In genomic region chr7:148921806-148922205, GRCh38 we compare ENCODE assay signal across 28 cellular contexts. TPM values are rescaled to one million over a fixed set of nuclear protein-coding genes. Genes with fewer than 3 reads are reported as not detected.
A peak's percentile ranks its signal among the peaks of the same experiment; 100 is the strongest.
DNase-seq lines count a peak whose midpoint lies in the region; ATAC-seq, FAIRE-seq and TF ChIP-seq lines count a peak whose summit lies in the region.
"Had no signal": no experiment of that assay in that cellular context is flagged by ENCODE, and none has a peak within 500 bp of the region (broad histone marks: within the 10 kb centered on the region; RNA-seq: fewer than 3 reads in every experiment).

No MANE protein-coding gene starts in this region.

- no peak overlapping the region for H3K18ac ChIP-seq in mesenchymal stem cell (ENCODE audit: low read depth in 1 of 2, low read length in 2 of 2)

- intact Hi-C loops in activated CD4-positive, alpha-beta T cell treated with anti-CD3 and anti-CD28 coated beads, Interleukin-2, amount 10 ng/mL, durations not matched to agents 24 days and 14 days (cut with micrococcal nuclease): no loop called here

- H3K4me1 Mint-ChIP-seq in activated CD4-positive, alpha-beta T cell treated with anti-CD3 and anti-CD28 coated beads, Interleukin-2, amount 10 ng/mL, durations not matched to agents 24 days and 14 days: peaks cover 38% of the 10 kb centered on the region
- peaks cover 39% of the 10 kb centered on the region for H3K4me1 Mint-ChIP-seq in activated CD8-positive, alpha-beta T cell treated with anti-CD3 and anti-CD28 coated beads, Interleukin-2, amount 10 ng/mL, durations not matched to agents 7 days and 5 days (ENCODE audit: low read depth)
- H3K4me1 Mint-ChIP-seq in glutamatergic neuron (ENCODE audit: low read depth, unreplicated experiment): peaks cover 36% of the 10 kb centered on the region

- CTCF ChIA-PET in activated CD8-positive, alpha-beta T cell treated with anti-CD3 and anti-CD28 coated beads, Interleukin-2, amount 10 ng/mL, durations not matched to agents 7 days and 5 days (lab: Charles Lee): no interaction called here

- no peak overlapping the region for H3K23ac ChIP-seq in mesenchymal stem cell (ENCODE audit: low read length in 2 of 2)

- H3K4me1 ChIP-seq in small intestine (ENCODE audit: control insufficient read depth in 2 of 2, insufficient read depth in 1 of 2, low read depth in 1 of 2, low read length in 1 of 2) (no peaks in the 10 kb centered on the region), mesenchymal stem cell (ENCODE audit: control insufficient read depth, insufficient read depth, low read depth, low read length) (no peaks in the 10 kb centered on the region)
- H3K4me1 ChIP-seq: gastrocnemius medialis, uterus had no signal

- no peak overlapping the region for H2BK5ac ChIP-seq in mesenchymal stem cell (ENCODE audit: low read depth, low read length, poor library complexity, severe bottlenecking)

- H3K4me3 ChIP-seq in small intestine (ENCODE audit: low read depth in 1 of 2, low read length in 2 of 2) (no peak overlapping the region), mesenchymal stem cell (ENCODE audit: insufficient read depth in 1 of 2, low read depth in 1 of 2, low read length in 2 of 2) (no peak overlapping the region)
- H3K4me3 ChIP-seq: gastrocnemius medialis, hepatocyte, uterus had no signal

- H3K27ac Mint-ChIP-seq in activated CD4-positive, alpha-beta T cell treated with anti-CD3 and anti-CD28 coated beads, Interleukin-2, amount 10 ng/mL, durations not matched to agents 24 days and 14 days: peak overlapping the region; percentile 3
- peak overlapping the region; percentile 53 for H3K27ac Mint-ChIP-seq in activated CD8-positive, alpha-beta T cell treated with anti-CD3 and anti-CD28 coated beads, Interleukin-2, amount 10 ng/mL, durations not matched to agents 7 days and 5 days
- H3K27ac Mint-ChIP-seq in glutamatergic neuron (ENCODE audit: unreplicated experiment): peak overlapping the region; percentile 29
- H3K27ac Mint-ChIP-seq: activated T-helper 17 cell treated with anti-CD3 and anti-CD28 coated beads, Interleukin-2, amount 50 U/mL, for 72 hours; stimulated activated naive B cell treated with anti-CD40 and anti-IgM and Interleukin-4, amounts not matched to agents 10 μg/mL and 1 μg/mL and 100 μg/mL, for 72 hours; WTC11 had no signal

- WGBS in small intestine, 3 donors: 9 to 73% (median 45%) methylated on average over 6 of the region's 6 CpGs
- 95% methylated on average over 6 of the region's 6 CpGs for WGBS in mesenchymal stem cell

- no peak overlapping the region for H3K9ac ChIP-seq in mesenchymal stem cell (ENCODE audit: low read length)
- H3K9ac ChIP-seq: SK-N-SH had no signal

- H2BK120ac ChIP-seq in mesenchymal stem cell (ENCODE audit: low read depth, low read length): no peak overlapping the region

- H3K79me1 ChIP-seq in mesenchymal stem cell (replicated peaks; ENCODE audit: low read length, poor library complexity, severe bottlenecking): no peaks in the 10 kb centered on the region

- no peak for DNase-seq in activated CD4-positive, alpha-beta T cell treated with anti-CD3 and anti-CD28 coated beads, Interleukin-2, amount 10 ng/mL, durations not matched to agents 24 days and 14 days
- DNase-seq in activated CD4-positive, alpha-beta T cell treated with anti-CD3 and anti-CD28 coated beads for 4 hours: no peak
- DNase-seq in activated CD8-positive, alpha-beta T cell treated with anti-CD3 and anti-CD28 coated beads, Interleukin-2, amount 10 ng/mL, durations not matched to agents 7 days and 5 days: no peak
- DNase-seq in glutamatergic neuron: no peak
- DNase-seq in small intestine: peak; percentile 69
- no peak for DNase-seq in DMS114 treated with DMSO at 0.1 percent for 48 hours (lab: John Stamatoyannopoulos, UW; ENCODE audit: unreplicated experiment)
- no peak for DNase-seq in mesenchymal stem cell
- DNase-seq: activated CD4-positive, alpha-beta T cell treated with anti-CD3 and anti-CD28 coated beads, Interleukin-2, amount 50 U/mL, for 4 hours; activated naive CD8-positive, alpha-beta T cell treated with anti-CD3 and anti-CD28 coated beads, Interleukin-2, amount 10 ng/mL, durations not matched to agents 7 days and 5 days; Calu3; cerebellar nuclear complex; gastrocnemius medialis; KBM-7; kidney glomerular epithelial cell; NCI-H1105; NCI-H1930; NCI-H524 treated with DMSO at 0.1 percent for 48 hours; nephron progenitor cell; NK-92 treated with Interleukin-12 subunit alpha and Interleukin-12 subunit beta, amount 100 ng/mL, for 24 hours; SK-N-SH; stimulated activated naive B cell treated with anti-CD40 and anti-IgM and Interleukin-4, amounts not matched to agents 10 μg/mL and 1 μg/mL and 100 μg/mL, for 72 hours; uterus had no signal

- no peaks in the 10 kb centered on the region for H3K27me3 ChIP-seq in small intestine (ENCODE audit: control insufficient read depth in 2 of 2, insufficient read depth in 2 of 2, low read length in 2 of 2)
- H3K27me3 ChIP-seq in mesenchymal stem cell (ENCODE audit: control insufficient read depth in 1 of 2, insufficient read depth in 1 of 2, low read length in 2 of 2): no peaks in the 10 kb centered on the region
- H3K27me3 ChIP-seq: gastrocnemius medialis, hepatocyte, uterus had no signal

- POLR2A ChIA-PET in activated CD8-positive, alpha-beta T cell treated with anti-CD3 and anti-CD28 coated beads, Interleukin-2, amount 10 ng/mL, durations not matched to agents 7 days and 5 days (lab: Charles Lee): no interaction called here

- no peak overlapping the region for H3K14ac ChIP-seq in mesenchymal stem cell (ENCODE audit: low read length in 2 of 2)

- no peaks in the 10 kb centered on the region for H3K9me3 ChIP-seq in small intestine (ENCODE audit: control insufficient read depth, low read depth)
- no peaks in the 10 kb centered on the region for H3K9me3 ChIP-seq in mesenchymal stem cell (ENCODE audit: control insufficient read depth, low read length)
- H3K9me3 ChIP-seq: gastrocnemius medialis, SK-N-SH, uterus had no signal

- H3K4ac ChIP-seq in mesenchymal stem cell (ENCODE audit: low read depth in 1 of 2, low read length in 2 of 2): no peak overlapping the region

- H3K36me3 Mint-ChIP-seq in activated CD4-positive, alpha-beta T cell treated with anti-CD3 and anti-CD28 coated beads, Interleukin-2, amount 10 ng/mL, durations not matched to agents 24 days and 14 days (ENCODE audit: low read depth): peaks cover 7% of the 10 kb centered on the region
- H3K36me3 Mint-ChIP-seq in activated CD8-positive, alpha-beta T cell treated with anti-CD3 and anti-CD28 coated beads, Interleukin-2, amount 10 ng/mL, durations not matched to agents 7 days and 5 days (ENCODE audit: low read depth): peaks cover 2% of the 10 kb centered on the region
- peaks cover 2% of the 10 kb centered on the region for H3K36me3 Mint-ChIP-seq in glutamatergic neuron (ENCODE audit: unreplicated experiment)
- H3K36me3 Mint-ChIP-seq: WTC11 had no signal

- no peak overlapping the region for H3K4me3 Mint-ChIP-seq in activated CD4-positive, alpha-beta T cell treated with anti-CD3 and anti-CD28 coated beads, Interleukin-2, amount 10 ng/mL, durations not matched to agents 24 days and 14 days
- no peak overlapping the region for H3K4me3 Mint-ChIP-seq in activated CD8-positive, alpha-beta T cell treated with anti-CD3 and anti-CD28 coated beads, Interleukin-2, amount 10 ng/mL, durations not matched to agents 7 days and 5 days
- no peak overlapping the region for H3K4me3 Mint-ChIP-seq in glutamatergic neuron (ENCODE audit: unreplicated experiment)
- H3K4me3 Mint-ChIP-seq: activated T-helper 17 cell treated with anti-CD3 and anti-CD28 coated beads, Interleukin-2, amount 50 U/mL, for 72 hours; nephron progenitor cell; stimulated activated naive B cell treated with anti-CD40 and anti-IgM and Interleukin-4, amounts not matched to agents 10 μg/mL and 1 μg/mL and 100 μg/mL, for 72 hours; WTC11 had no signal

- H4K91ac ChIP-seq in mesenchymal stem cell (ENCODE audit: low read length): no peak overlapping the region

- no peaks in the 10 kb centered on the region for H3K9me3 Mint-ChIP-seq in activated CD4-positive, alpha-beta T cell treated with anti-CD3 and anti-CD28 coated beads, Interleukin-2, amount 10 ng/mL, durations not matched to agents 24 days and 14 days
- no peaks in the 10 kb centered on the region for H3K9me3 Mint-ChIP-seq in activated CD8-positive, alpha-beta T cell treated with anti-CD3 and anti-CD28 coated beads, Interleukin-2, amount 10 ng/mL, durations not matched to agents 7 days and 5 days (ENCODE audit: insufficient read depth)
- peaks cover 2% of the 10 kb centered on the region for H3K9me3 Mint-ChIP-seq in glutamatergic neuron (ENCODE audit: unreplicated experiment)
- H3K9me3 Mint-ChIP-seq: activated naive CD8-positive, alpha-beta T cell treated with anti-CD3 and anti-CD28 coated beads, Interleukin-2, amount 10 ng/mL, durations not matched to agents 7 days and 5 days; activated T-helper 17 cell treated with anti-CD3 and anti-CD28 coated beads, Interleukin-2, amount 50 U/mL, for 72 hours; stimulated activated naive B cell treated with anti-CD40 and anti-IgM and Interleukin-4, amounts not matched to agents 10 μg/mL and 1 μg/mL and 100 μg/mL, for 72 hours had no signal

- H2BK15ac ChIP-seq in mesenchymal stem cell (ENCODE audit: low read depth, poor library complexity, severe bottlenecking): no peak overlapping the region

- no peak for FAIRE-seq in small intestine (lab: Jason Lieb, UNC)
- FAIRE-seq: A204.1, H1 had no signal

- no peak overlapping the region for H4K8ac ChIP-seq in mesenchymal stem cell (ENCODE audit: low read length)

- H3K4me2 ChIP-seq in mesenchymal stem cell (ENCODE audit: low read length, poor library complexity, severe bottlenecking): no peak overlapping the region
- H3K4me2 ChIP-seq: hepatocyte, SK-N-SH had no signal

- no peak overlapping the region for H2AK5ac ChIP-seq in mesenchymal stem cell (ENCODE audit: low read length, severe bottlenecking)

- H3K36me3 ChIP-seq in small intestine (ENCODE audit: control insufficient read depth in 2 of 2, insufficient read depth in 2 of 2, low read length in 2 of 2): no peaks in the 10 kb centered on the region
- H3K36me3 ChIP-seq in mesenchymal stem cell (ENCODE audit: control insufficient read depth in 1 of 2, insufficient read depth in 2 of 2, low read depth in 1 of 2, low read length in 2 of 2): no peaks in the 10 kb centered on the region
- H3K36me3 ChIP-seq: gastrocnemius medialis, uterus had no signal

- H2BK12ac ChIP-seq in mesenchymal stem cell (ENCODE audit: low read length in 2 of 2): no peak overlapping the region

- TF ChIP-seq CTCF in glutamatergic neuron (IDR thresholded peaks at IDR 0.05; ENCODE audit: partially characterized antibody, unreplicated experiment): no peak

- ATAC-seq in activated CD8-positive, alpha-beta T cell treated with anti-CD3 and anti-CD28 coated beads, Interleukin-2, amount 10 ng/mL, durations not matched to agents 7 days and 5 days: no peak
- no peak for ATAC-seq in GM21423 (IDR thresholded peaks at IDR 0.05; ENCODE audit: unreplicated experiment)
- ATAC-seq: activated T-helper 17 cell treated with anti-CD3 and anti-CD28 coated beads, Interleukin-2, amount 50 U/mL, for 72 hours; gastrocnemius medialis; stimulated activated naive B cell treated with anti-CD40 and anti-IgM and Interleukin-4, amounts not matched to agents 10 μg/mL and 1 μg/mL and 100 μg/mL, for 72 hours had no signal

- H3K27ac ChIP-seq in small intestine (ENCODE audit: low read depth in 1 of 2, low read length in 1 of 2) (no peak overlapping the region), mesenchymal stem cell (ENCODE audit: low read length, poor library complexity, severe bottlenecking) (no peak overlapping the region)
- H3K27ac ChIP-seq: gastrocnemius medialis, hepatocyte, uterus had no signal

- no peak overlapping the region for H2AFZ ChIP-seq in mesenchymal stem cell (ENCODE audit: low read depth, low read length)
- H2AFZ ChIP-seq: hepatocyte had no signal

- no peaks in the 10 kb centered on the region for H3K27me3 Mint-ChIP-seq in activated CD4-positive, alpha-beta T cell treated with anti-CD3 and anti-CD28 coated beads, Interleukin-2, amount 10 ng/mL, durations not matched to agents 24 days and 14 days
- no peaks in the 10 kb centered on the region for H3K27me3 Mint-ChIP-seq in activated CD8-positive, alpha-beta T cell treated with anti-CD3 and anti-CD28 coated beads, Interleukin-2, amount 10 ng/mL, durations not matched to agents 7 days and 5 days (ENCODE audit: low read depth)
- peaks cover 6% of the 10 kb centered on the region for H3K27me3 Mint-ChIP-seq in glutamatergic neuron (ENCODE audit: unreplicated experiment)
- H3K27me3 Mint-ChIP-seq: activated naive CD8-positive, alpha-beta T cell treated with anti-CD3 and anti-CD28 coated beads, Interleukin-2, amount 10 ng/mL, durations not matched to agents 7 days and 5 days; activated T-helper 17 cell treated with anti-CD3 and anti-CD28 coated beads, Interleukin-2, amount 50 U/mL, for 72 hours; stimulated activated naive B cell treated with anti-CD40 and anti-IgM and Interleukin-4, amounts not matched to agents 10 μg/mL and 1 μg/mL and 100 μg/mL, for 72 hours had no signal

RNA-seq across cellular contexts. Expression of gene EZH2, which starts 37.7 kb away (rescaled TPM):
- 120 and 126 TPM in 2 replicates for total RNA-seq in activated CD4-positive, alpha-beta T cell treated with anti-CD3 and anti-CD28 coated beads, Interleukin-2, amount 10 ng/mL, durations not matched to agents 24 days and 14 days
- total RNA-seq in activated CD8-positive, alpha-beta T cell treated with anti-CD3 and anti-CD28 coated beads, Interleukin-2, amount 10 ng/mL, durations not matched to agents 7 days and 5 days: 100 to 1,000 TPM; 115 to 118 TPM
- total RNA-seq in glutamatergic neuron (ENCODE audit: unreplicated experiment): 314 TPM
- polyA plus RNA-seq in small intestine: 10 to 100 TPM in 1 of 3 donors, 1 to 10 TPM in 2; 5.4 to 16.2 (median 5.6) TPM
- polyA plus RNA-seq in mesenchymal stem cell (2013, experiment 1 of 2): 5.9 TPM
- polyA plus RNA-seq in mesenchymal stem cell (2013, experiment 2 of 2): 5.6 TPM

Comparison
In these comparisons a context has a peak if more than half of its experiments do, and no peak if none do; other contexts are left out.
1. H3K27ac Mint-ChIP-seq: peak in every context shown above with its lines; median percentile 53 in activated CD8-positive, alpha-beta T cell treated with anti-CD3 and anti-CD28 coated beads, Interleukin-2, amount 10 ng/mL, durations not matched to agents 7 days and 5 days; 29 in glutamatergic neuron; 3 in activated CD4-positive, alpha-beta T cell treated with anti-CD3 and anti-CD28 coated beads, Interleukin-2, amount 10 ng/mL, durations not matched to agents 24 days and 14 days.